Comparison of ENCODE assay signal across 29 cellular contexts in the genomic region with DNA sequence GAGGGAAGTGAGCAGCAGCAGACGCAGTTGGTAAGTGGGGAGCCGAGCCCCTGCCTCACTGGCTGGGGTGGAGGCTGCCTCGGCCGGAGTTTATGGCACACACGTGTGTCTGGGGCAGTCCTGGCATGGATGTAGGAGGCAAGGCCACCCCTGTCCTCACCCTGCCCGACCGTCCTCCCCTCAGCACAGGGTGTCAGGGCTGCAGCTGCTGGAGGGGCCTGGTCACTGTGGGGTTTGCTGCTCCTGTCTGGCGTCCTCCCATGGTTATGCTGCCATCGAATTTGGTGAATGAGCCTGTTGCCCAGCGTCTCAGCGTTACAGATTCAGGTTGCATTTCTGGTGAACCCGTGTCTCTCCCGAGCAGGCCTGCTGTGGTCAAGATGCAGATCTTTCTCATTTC. TPM values are rescaled to one million over a fixed set of nuclear protein-coding genes. Genes with fewer than 3 reads are reported as not detected.
A peak's percentile ranks its signal among the peaks of the same experiment; 100 is the strongest.
DNase-seq lines count a peak whose midpoint lies in the region; ATAC-seq and TF ChIP-seq lines count a peak whose summit lies in the region.
"Had no signal": no experiment of that assay in that cellular context is flagged by ENCODE, and none has a peak within 500 bp of the region (broad histone marks: within the 10 kb centered on the region; RNA-seq: fewer than 3 reads in every experiment).

No MANE protein-coding gene starts in this region.

- BruUV-seq in PC-3 (replicated peaks; lab: Mats Ljungman, UMichigan): no TSS peak

- 90 to 95% methylated on average over 13 of the region's 13 CpGs for WGBS in sigmoid colon, 2 donors
- 92 to 96% (median 93%) methylated on average over 11 to 13 of the region's 13 CpGs for WGBS in heart left ventricle, 4 donors

- H2AFZ ChIP-seq in Karpas-422 (ENCODE audit: low read length): no peak overlapping the region
- H2AFZ ChIP-seq in PC-3 (ENCODE audit: low read length): no peak overlapping the region

- peaks cover 0 to 44% (median 18%) of the 10 kb centered on the region in 11 experiments; a peak in 14 of 22 replicates for H4K20me1 ChIP-seq in BLaER1 treated with 17β-estradiol and CSF1 and Interleukin-3, amounts not matched to agents 10 nM and 100 nM
- H4K20me1 ChIP-seq in Karpas-422 (ENCODE audit: insufficient read depth, low read depth, low read length): no peaks in the 10 kb centered on the region
- no peaks in the 10 kb centered on the region for H4K20me1 ChIP-seq in PC-3 (ENCODE audit: low read length)

- peaks cover under 1 to 31% (median 28%) of the 10 kb centered on the region in 11 experiments; a peak in 21 of 22 replicates for H3K9me3 ChIP-seq in BLaER1 treated with 17β-estradiol and CSF1 and Interleukin-3, amounts not matched to agents 10 nM and 100 nM (replicated peaks in 1 of 11)
- peaks cover 9% of the 10 kb centered on the region for H3K9me3 ChIP-seq in Karpas-422 (ENCODE audit: low read length)
- H3K9me3 ChIP-seq in sigmoid colon: no peaks in the 10 kb centered on the region
- H3K9me3 ChIP-seq in heart left ventricle: no peaks in the 10 kb centered on the region
- no peaks in the 10 kb centered on the region for H3K9me3 ChIP-seq in PC-3 (ENCODE audit: low read length)
- H3K9me3 ChIP-seq: prostate gland, transverse colon had no signal

- intact Hi-C loops in sigmoid colon (cut with DNase I) (no loop called here), heart left ventricle (cut with DNase I) (no loop called here), PC-3 (cut with micrococcal nuclease) (no loop called here)

- no peak for TF ChIP-seq POLR2A in sigmoid colon (IDR thresholded peaks at IDR 0.05)
- TF ChIP-seq POLR2A in heart left ventricle (IDR thresholded peaks at IDR 0.05): no peak

- peak overlapping the region; percentile 77 to 89 (median 87) for H3K4me2 ChIP-seq in BLaER1 treated with 17β-estradiol and CSF1 and Interleukin-3, amounts not matched to agents 10 nM and 100 nM
- H3K4me2 ChIP-seq in Karpas-422 (ENCODE audit: low read depth, low read length, poor library complexity, severe bottlenecking) (peak overlapping the region; percentile 77), PC-3 (ENCODE audit: low read length) (no peak overlapping the region)

- no peaks in the 10 kb centered on the region for H3K27me3 ChIP-seq in BLaER1 treated with 17β-estradiol and CSF1 and Interleukin-3, amounts not matched to agents 10 nM and 100 nM
- H3K27me3 ChIP-seq in Karpas-422 (ENCODE audit: low read length) (no peaks in the 10 kb centered on the region), sigmoid colon (no peaks in the 10 kb centered on the region), heart left ventricle (no peaks in the 10 kb centered on the region), PC-3 (ENCODE audit: low read length) (no peaks in the 10 kb centered on the region)
- H3K27me3 ChIP-seq: transverse colon had no signal

- CTCF ChIA-PET in PC-3 (lab: Charles Lee): no interaction called here

- no peak for TF ChIP-seq EP300 in sigmoid colon (IDR thresholded peaks at IDR 0.05)

- no peaks in the 10 kb centered on the region for H3K9me2 ChIP-seq in Karpas-422 (replicated peaks; ENCODE audit: insufficient read depth, low read length)
- H3K9me2 ChIP-seq in PC-3 (replicated peaks; ENCODE audit: low read length): no peaks in the 10 kb centered on the region

- H3F3A ChIP-seq in PC-3 (ENCODE audit: low read length, unreplicated experiment): no peaks in the 10 kb centered on the region

- POLR2A ChIA-PET in PC-3 (lab: Charles Lee; ENCODE audit: unreplicated experiment): no interaction called here

- TF ChIP-seq CTCF in sigmoid colon (IDR thresholded peaks at IDR 0.05) (no peak), heart left ventricle (IDR thresholded peaks at IDR 0.05) (no peak), PC-3 (conservative IDR thresholded peaks at IDR 0.05; ENCODE audit: low read depth, low read length) (no peak)

- DNase-seq in Karpas-422 (no peak), sigmoid colon (peak; percentile 29), KG1 (lab: John Stamatoyannopoulos, UW) (no peak), heart left ventricle (no peak), PC-3 (no peak), iPS-NIHi11 (ENCODE audit: low spot score) (no peak)
- DNase-seq: activated CD4-positive, alpha-beta T cell treated with anti-CD3 and anti-CD28 coated beads, Interleukin-2, amount 50 U/mL, for 1 hour; activated CD8-positive, alpha-beta memory T cell treated with anti-CD3 and anti-CD28 coated beads, Interleukin-2, amount 10 ng/mL, durations not matched to agents 7 days and 5 days; activated naive CD4-positive, alpha-beta T cell treated with anti-CD3 and anti-CD28 coated beads, Interleukin-2, amount 50 U/mL, for 16 hours; amygdala; C1 segment of cervical spinal cord; effector CD4-positive, alpha-beta T cell; glutamatergic neuron; HCEC 1CT; left cardiac atrium; mesendoderm; NCI-H1694 treated with DMSO at 0.1 percent for 48 hours; NCI-H524 treated with DMSO at 0.1 percent for 48 hours; NK-92 treated with Interleukin-12 subunit alpha and Interleukin-12 subunit beta, amount 100 ng/mL, for 24 hours; SW 1271; T1000; transverse colon; WERI-Rb-1 had no signal

- H3K27ac ChIP-seq in BLaER1 treated with 17β-estradiol and CSF1 and Interleukin-3, amounts not matched to agents 10 nM and 100 nM: peak overlapping the region in 7 of 11 experiments; percentile 12 to 74 (median 60); a peak in 13 of 22 replicates
- H3K27ac ChIP-seq in Karpas-422 (ENCODE audit: low read length) (peak overlapping the region; percentile 96), sigmoid colon (no peak overlapping the region), heart left ventricle (no peak overlapping the region), PC-3 (ENCODE audit: low read length) (no peak overlapping the region)
- H3K27ac ChIP-seq: epithelial cell of prostate, prostate gland, skin epidermis, transverse colon, WERI-Rb-1 had no signal

- peak overlapping the region in 9 of 10 experiments; percentile 21 to 51 (median 33); a peak in 13 of 20 replicates for H3K4me3 ChIP-seq in BLaER1 treated with 17β-estradiol and CSF1 and Interleukin-3, amounts not matched to agents 10 nM and 100 nM
- H3K4me3 ChIP-seq in Karpas-422 (ENCODE audit: low read length): peak overlapping the region; percentile 58
- no peak overlapping the region for H3K4me3 ChIP-seq in sigmoid colon
- no peak overlapping the region for H3K4me3 ChIP-seq in heart left ventricle
- no peak overlapping the region for H3K4me3 ChIP-seq in PC-3 (ENCODE audit: low read length)
- H3K4me3 ChIP-seq: prostate gland, skin epidermis, transverse colon had no signal

- H3K79me2 ChIP-seq in Karpas-422 (ENCODE audit: low read length): peaks cover 23% of the 10 kb centered on the region
- H3K79me2 ChIP-seq in PC-3 (ENCODE audit: low read length): no peaks in the 10 kb centered on the region

- ATAC-seq in esophagus mucosa (peak; percentile 33), heart left ventricle (no peak), PC-3 (no peak)
- ATAC-seq: activated CD8-positive, alpha-beta memory T cell treated with anti-CD3 and anti-CD28 coated beads, Interleukin-2, amount 10 ng/mL, durations not matched to agents 7 days and 5 days; left cardiac atrium had no signal

- H3K4me1 ChIP-seq in BLaER1 treated with 17β-estradiol and CSF1 and Interleukin-3, amounts not matched to agents 10 nM and 100 nM: peaks cover 17 to 28% (median 24%) of the 10 kb centered on the region in 10 experiments
- H3K4me1 ChIP-seq in Karpas-422 (ENCODE audit: low read length) (peaks cover 33% of the 10 kb centered on the region), sigmoid colon (no peaks in the 10 kb centered on the region), heart left ventricle (no peaks in the 10 kb centered on the region), PC-3 (ENCODE audit: insufficient read depth, low read length) (no peaks in the 10 kb centered on the region)
- H3K4me1 ChIP-seq: prostate gland, transverse colon had no signal

- peaks cover 23 to 91% (median 83%) of the 10 kb centered on the region in 11 experiments for H3K36me3 ChIP-seq in BLaER1 treated with 17β-estradiol and CSF1 and Interleukin-3, amounts not matched to agents 10 nM and 100 nM
- H3K36me3 ChIP-seq in Karpas-422 (ENCODE audit: insufficient read depth, low read length) (peaks cover 55% of the 10 kb centered on the region), sigmoid colon (peaks cover 0 to 22% (median 5%) of the 10 kb centered on the region in 4 donors), heart left ventricle (peaks cover 0 to 34% (median 9%) of the 10 kb centered on the region in 9 donors), PC-3 (ENCODE audit: low read depth, low read length) (peaks cover 57% of the 10 kb centered on the region)
- H3K36me3 ChIP-seq: prostate gland, transverse colon had no signal

- H3K9ac ChIP-seq in BLaER1 treated with 17β-estradiol and CSF1 and Interleukin-3, amounts not matched to agents 10 nM and 100 nM: peak overlapping the region in 9 of 11 experiments; percentile 23 to 69 (median 53); a peak in 15 of 22 replicates
- H3K9ac ChIP-seq in Karpas-422 (ENCODE audit: low read length): peak overlapping the region; percentile 65
- no peak overlapping the region for H3K9ac ChIP-seq in PC-3 (ENCODE audit: low read length)

RNA-seq across cellular contexts. Expression of a gene that starts 32.4 kb away (rescaled TPM):
- 14.6 and 22.8 TPM in 2 replicates for total RNA-seq in Karpas-422 (2014; rRNA removed; shearing (Covaris generic); ENCODE audit: low replicate concordance)
- total RNA-seq in esophagus mucosa (8.2 TPM), sigmoid colon (1 to 10 TPM in 2 of 4 donors, under 1 TPM in 2; 0.36 to 5.0 (median 1.4) TPM), heart left ventricle (1 to 10 TPM in 7 of 9 donors, under 1 TPM in 2; 0.58 to 4.1 (median 1.5) TPM), PC-3 (2014; rRNA removed) (17.3 and 23.6 TPM in 2 replicates)
- polyA plus RNA-seq in sigmoid colon (1 to 10 TPM in 2 of 3 donors, under 1 TPM in 1; 0.60 to 7.1 (median 1.6) TPM), heart left ventricle (1 to 10 TPM; 1.6 to 1.7 TPM)

RNA-seq across cellular contexts. Expression of a gene that starts 48.6 kb away (rescaled TPM):
- total RNA-seq in Karpas-422 (2014; rRNA removed; shearing (Covaris generic); ENCODE audit: low replicate concordance): 1.6 and 1.8 TPM in 2 replicates
- total RNA-seq in esophagus mucosa (3.3 TPM), sigmoid colon (10 to 100 TPM in 1 of 4 donors, 1 to 10 TPM in 3; 7.1 to 15.5 (median 7.6) TPM), heart left ventricle (10 to 100 TPM in 8 of 9 donors, 1 to 10 TPM in 1; 7.5 to 31.2 (median 15.8) TPM), PC-3 (2014; rRNA removed) (1.7 and 1.9 TPM in 2 replicates)
- polyA plus RNA-seq in sigmoid colon (1 to 10 TPM in 2 of 3 donors, under 1 TPM in 1; 0.60 to 3.2 (median 2.6) TPM), heart left ventricle (10 to 100 TPM in 1 of 2 donors, 1 to 10 TPM in 1; 9.5 to 10.4 TPM)
- total RNA-seq: LHCN-M2 had no signal

Comparison
In these comparisons a context has a peak if more than half of its experiments do, and no peak if none do; other contexts are left out.
1. H3K27ac ChIP-seq: peak in BLaER1 treated with 17β-estradiol and CSF1 and Interleukin-3, amounts not matched to agents 10 nM and 100 nM (7 of 11) and Karpas-422 (single experiment); none in sigmoid colon (0 of 4), heart left ventricle (0 of 12) and PC-3 (single experiment).
2. H3K4me3 ChIP-seq: peak in BLaER1 treated with 17β-estradiol and CSF1 and Interleukin-3, amounts not matched to agents 10 nM and 100 nM (9 of 10) and Karpas-422 (single experiment); none in sigmoid colon (0 of 4), heart left ventricle (0 of 12) and PC-3 (single experiment).